20 cellular contexts compared by ENCODE assay signal in the genomic region with DNA sequence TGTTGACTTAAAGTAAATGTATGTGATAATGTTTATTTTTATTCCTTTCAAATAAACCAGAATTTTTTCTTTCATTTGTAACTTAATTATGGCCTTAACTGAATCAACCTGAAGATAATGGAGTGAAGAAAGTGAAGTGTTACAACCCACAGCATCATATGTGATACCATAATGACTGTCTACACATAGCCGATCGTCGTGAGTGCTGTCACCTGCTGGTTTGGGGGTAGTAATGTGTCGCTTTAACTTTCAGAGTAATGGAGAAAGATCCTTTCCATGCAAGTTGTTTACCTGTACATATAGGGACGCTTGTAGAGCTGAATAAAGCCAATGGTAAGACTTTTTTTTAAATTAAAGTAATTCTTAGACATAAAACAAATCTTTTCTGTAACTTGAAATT. TPM values are rescaled to one million over a fixed set of nuclear protein-coding genes. Genes with fewer than 3 reads are reported as not detected.
DNase-seq lines count a peak whose midpoint lies in the region; ATAC-seq and TF ChIP-seq lines count a peak whose summit lies in the region.
"Had no signal": no experiment of that assay in that cellular context is flagged by ENCODE, and none has a peak within 500 bp of the region (broad histone marks: within the 10 kb centered on the region; RNA-seq: fewer than 3 reads in every experiment).

No MANE protein-coding gene starts in this region.

- H3K27ac ChIP-seq in C4-2B: no peak overlapping the region
- H3K27ac ChIP-seq in GM23338 (ENCODE audit: low read depth): no peak overlapping the region
- H3K27ac ChIP-seq in OCI-LY3 (ENCODE audit: low read length): no peak overlapping the region
- no peak overlapping the region for H3K27ac ChIP-seq in ascending aorta
- H3K27ac ChIP-seq: RWPE1 had no signal

- H3K27ac Mint-ChIP-seq in GM23338: no peak overlapping the region
- H3K27ac Mint-ChIP-seq in effector memory CD8-positive, alpha-beta T cell: peak overlapping the region; percentile 10 to 62

- no peaks in the 10 kb centered on the region for H3K27me3 ChIP-seq in GM23338 (ENCODE audit: insufficient read depth)
- no peaks in the 10 kb centered on the region for H3K27me3 ChIP-seq in OCI-LY3 (ENCODE audit: low read depth, low read length)
- H3K27me3 ChIP-seq in ascending aorta: no peaks in the 10 kb centered on the region

- H3F3A ChIP-seq in GM23338 (replicated peaks; ENCODE audit: low read depth): no peaks in the 10 kb centered on the region; the same call in none of the 2 replicates

- peaks cover 21% of the 10 kb centered on the region for H4K20me1 ChIP-seq in GM23338 (replicated peaks; ENCODE audit: insufficient read depth)
- H4K20me1 ChIP-seq in OCI-LY3 (ENCODE audit: insufficient read depth, low read length): no peaks in the 10 kb centered on the region

- H3K36me3 Mint-ChIP-seq in GM23338 (ENCODE audit: low read depth): peaks cover 95% of the 10 kb centered on the region
- peaks cover 86% of the 10 kb centered on the region for H3K36me3 Mint-ChIP-seq in effector memory CD8-positive, alpha-beta T cell (ENCODE audit: insufficient read depth)

- H3K4me3 Mint-ChIP-seq in GM23338: no peak overlapping the region
- H3K4me3 Mint-ChIP-seq in effector memory CD8-positive, alpha-beta T cell: no peak overlapping the region
- H3K4me3 Mint-ChIP-seq: CD14-positive monocyte had no signal

- H3K9me2 ChIP-seq in GM23338 (ENCODE audit: insufficient read depth): no peaks in the 10 kb centered on the region

- H3K9me3 ChIP-seq in OCI-LY3 (ENCODE audit: insufficient read depth, low read length) (no peaks in the 10 kb centered on the region), ascending aorta (no peaks in the 10 kb centered on the region)

- no peak overlapping the region for H3K4me3 ChIP-seq in GM23338
- H3K4me3 ChIP-seq in OCI-LY3 (ENCODE audit: low read length): no peak overlapping the region
- no peak overlapping the region for H3K4me3 ChIP-seq in ascending aorta

- 0 out of 2 replicates have a peak, but pooled peaks have one; percentile 6 for TF ChIP-seq CTCF in C4-2B (conservative IDR thresholded peaks at IDR 0.05)
- 0 out of 4 replicates have a peak, but pooled peaks have one; percentile 22 to 29 for TF ChIP-seq CTCF in GM23338 (conservative IDR thresholded peaks at IDR 0.05; ENCODE audit: low read depth in 2 of 2)
- peak; percentile 20 for TF ChIP-seq CTCF in OCI-LY3 (IDR thresholded peaks at IDR 0.05; ENCODE audit: low read depth, low read length)
- TF ChIP-seq CTCF in ascending aorta (IDR thresholded peaks at IDR 0.05): no peak

- H3K4me1 Mint-ChIP-seq in GM23338: peaks cover 16% of the 10 kb centered on the region
- peaks cover 9 to 12% of the 10 kb centered on the region in 2 donors for H3K4me1 Mint-ChIP-seq in effector memory CD8-positive, alpha-beta T cell (ENCODE audit: low read depth in 2 of 2)
- H3K4me1 Mint-ChIP-seq: CD14-positive monocyte had no signal

- H3K9ac ChIP-seq in OCI-LY3 (ENCODE audit: low read length): no peak overlapping the region

- no peaks in the 10 kb centered on the region for H3K9me3 Mint-ChIP-seq in GM23338
- no peaks in the 10 kb centered on the region for H3K9me3 Mint-ChIP-seq in effector memory CD8-positive, alpha-beta T cell
- H3K9me3 Mint-ChIP-seq: CD14-positive monocyte had no signal

- H3K4me2 ChIP-seq in GM23338 (no peak overlapping the region), OCI-LY3 (ENCODE audit: low read length) (no peak overlapping the region)

- intact Hi-C loops in ascending aorta (cut with DNase I): no loop called here

- DNase-seq in GM23338 (ENCODE audit: low spot score) (no peak), ascending aorta (ENCODE audit: low spot score in 2 of 2) (no peak), activated gamma-delta T cell treated with Interleukin-2 at 50 U/mL for 16 hours (no peak), NCI-H2227 treated with DMSO at 0.1 percent for 48 hours (lab: John Stamatoyannopoulos, UW) (no peak), DMS79 treated with DMSO at 0.1 percent for 48 hours (lab: John Stamatoyannopoulos, UW) (no peak)
- no peak for DNase-seq in effector memory CD8-positive, alpha-beta T cell
- DNase-seq: Calu3, DND-41, MV-4-11, NCI-H1105, NCI-H1436 treated with DMSO at 0.1 percent for 48 hours, NCI-H187 treated with DMSO at 0.1 percent for 48 hours, NCI-H226, NCI-H510A treated with DMSO at 0.1 percent for 48 hours, SHP77 had no signal

- ATAC-seq in GM23338: no peak
- ATAC-seq in effector memory CD8-positive, alpha-beta T cell (replicated peaks): peak; percentile 92
- ATAC-seq: HepG2 had no signal

- peaks cover 7% of the 10 kb centered on the region for H3K27me3 Mint-ChIP-seq in GM23338 (ENCODE audit: insufficient read depth, low read depth, poor library complexity)
- no peaks in the 10 kb centered on the region for H3K27me3 Mint-ChIP-seq in effector memory CD8-positive, alpha-beta T cell

- H3K79me2 ChIP-seq in GM23338 (replicated peaks; ENCODE audit: insufficient read depth) (peaks cover 4% of the 10 kb centered on the region; the same call in 1 of the 2 replicates), OCI-LY3 (ENCODE audit: low read length) (no peaks in the 10 kb centered on the region)

- H3K36me3 ChIP-seq in GM23338 (ENCODE audit: insufficient read depth): peaks cover 80% of the 10 kb centered on the region
- H3K36me3 ChIP-seq in OCI-LY3 (replicated peaks; ENCODE audit: low read depth, low read length): peaks cover 73% of the 10 kb centered on the region
- peaks cover 86 to 96% of the 10 kb centered on the region in 2 donors for H3K36me3 ChIP-seq in ascending aorta

- H3K4me1 ChIP-seq in GM23338 (ENCODE audit: insufficient read depth) (peaks cover 4% of the 10 kb centered on the region; the same call in 1 of the 2 replicates), OCI-LY3 (ENCODE audit: low read length) (no peaks in the 10 kb centered on the region), ascending aorta (no peaks in the 10 kb centered on the region)

- no peak overlapping the region for H2AFZ ChIP-seq in GM23338
- no peak overlapping the region for H2AFZ ChIP-seq in OCI-LY3 (ENCODE audit: low read depth, low read length)

TF ChIP-seq in GM23338, 12 proteins besides CTCF, POLR2A, EP300 and RAD21:
- TF ChIP-seq EZH2 (IDR thresholded peaks at IDR 0.05; ENCODE audit: low read depth, unreplicated experiment) (no peak), CREB1 (CRISPR knock-in tag; IDR thresholded peaks at IDR 0.05; ENCODE audit: low read depth) (no peak), ZNF114 (CRISPR knock-in tag; IDR thresholded peaks at IDR 0.05) (no peak), STAT1 (IDR thresholded peaks at IDR 0.05; ENCODE audit: unreplicated experiment) (no peak), JUNB (IDR thresholded peaks at IDR 0.05; ENCODE audit: unreplicated experiment) (no peak), ZNF331 (CRISPR knock-in tag; IDR thresholded peaks at IDR 0.05; ENCODE audit: low read depth) (no peak)
TF ChIP-seq in GM23338: peak in this region for 0.

RNA-seq across cellular contexts. Expression of gene CDC16, which starts 9.9 kb away (rescaled TPM):
- total RNA-seq in GM23338 (2014; rRNA removed; shearing (Covaris generic)): 84.2 and 86.1 TPM in 2 replicates
- 91.3 and 95.9 TPM in 2 replicates for polyA plus RNA-seq in GM23338 (2016; fragmentation: Nextera tagmentation; extraction: Ambion mirVana)
- 41.1 TPM for total RNA-seq in ascending aorta

RNA-seq across cellular contexts. Expression of gene UPF3A, which starts 36.8 kb away (rescaled TPM):
- 45.0 and 57.2 TPM in 2 replicates for total RNA-seq in GM23338 (2014; rRNA removed; shearing (Covaris generic))
- 174 and 177 TPM in 2 replicates for polyA plus RNA-seq in GM23338 (2016; fragmentation: Nextera tagmentation; extraction: Ambion mirVana)
- 79.8 TPM for total RNA-seq in ascending aorta

Comparison
In these comparisons a context has a peak if more than half of its experiments do, and no peak if none do; other contexts are left out.
1. CTCF ChIP-seq: peak in C4-2B (single experiment), GM23338 (2 of 2) and OCI-LY3 (single experiment); none in ascending aorta (0 of 3).